Comparison of ENCODE assay signal across 1 cellular context in the genomic region with DNA sequence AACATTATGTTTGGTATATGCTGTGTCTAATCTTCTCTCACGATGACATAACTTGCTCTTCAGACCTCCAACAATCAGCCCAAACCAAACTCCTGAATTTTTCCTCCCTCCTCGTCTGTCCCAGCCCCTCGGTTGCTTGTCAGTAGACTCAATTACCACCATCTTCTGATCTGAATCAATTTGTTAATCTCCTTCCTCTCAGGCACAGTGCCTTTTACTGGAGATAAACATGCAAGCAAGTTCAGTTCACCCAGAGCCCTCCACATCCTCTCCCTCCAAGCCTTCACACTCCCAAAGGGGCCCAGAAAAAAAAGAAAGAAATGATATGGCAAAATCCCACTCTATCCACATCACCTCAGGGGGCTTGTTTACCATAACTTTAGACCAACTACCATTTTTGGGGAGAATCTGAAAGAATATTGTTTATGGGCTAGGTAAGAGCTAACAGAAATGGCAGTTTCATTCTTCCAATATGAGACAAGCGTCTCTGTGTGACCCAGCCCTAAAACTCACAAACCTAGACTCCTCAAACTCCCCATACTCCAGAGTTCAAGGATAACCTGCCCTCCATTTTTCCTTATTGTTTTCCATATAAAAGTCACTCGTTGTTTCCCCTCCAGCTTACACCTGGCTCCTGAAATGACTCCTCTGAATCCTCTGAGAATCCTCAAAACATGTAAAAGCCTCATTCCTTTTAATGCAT.
A peak's percentile ranks its signal among the peaks of the same experiment; 100 is the strongest.
TF ChIP-seq lines count a peak whose summit lies in the region.

No MANE protein-coding gene starts in this region.

TF ChIP-seq in HepG2, 621 proteins besides CTCF, POLR2A, EP300 and RAD21 (continued from another document):
- TF ChIP-seq ZNF574 (CRISPR knock-in tag; IDR thresholded peaks at IDR 0.05) (no peak), HOXA5 (CRISPR knock-in tag; IDR thresholded peaks at IDR 0.05) (no peak), ARNTL (CRISPR knock-in tag; IDR thresholded peaks at IDR 0.05) (no peak), CC2D1A (CRISPR knock-in tag; IDR thresholded peaks at IDR 0.05) (no peak), NKX3-1 (CRISPR knock-in tag; IDR thresholded peaks at IDR 0.05) (no peak), MATR3 (CRISPR knock-in tag; IDR thresholded peaks at IDR 0.05) (no peak), ZNF138 (CRISPR knock-in tag; IDR thresholded peaks at IDR 0.05; ENCODE audit: low read depth) (0 out of 2 replicates have a peak, but pooled peaks have one; percentile 35), E2F2 (CRISPR knock-in tag; IDR thresholded peaks at IDR 0.05; ENCODE audit: borderline replicate concordance) (no peak), KLF11 (CRISPR knock-in tag; IDR thresholded peaks at IDR 0.05) (no peak), ZNF367 (CRISPR knock-in tag; IDR thresholded peaks at IDR 0.05; ENCODE audit: borderline replicate concordance) (no peak), AGO1 (IDR thresholded peaks at IDR 0.05; ENCODE audit: low read depth, low read length, poor library complexity, severe bottlenecking) (no peak), ZNF446 (CRISPR knock-in tag; IDR thresholded peaks at IDR 0.05) (0 out of 2 replicates have a peak, but pooled peaks have one; percentile 16), MTF2 (CRISPR knock-in tag; IDR thresholded peaks at IDR 0.05; ENCODE audit: borderline replicate concordance) (peak; percentile 63; the same call in 1 of the 2 replicates), SP4 (CRISPR knock-in tag; IDR thresholded peaks at IDR 0.05) (no peak), ZNF431 (CRISPR knock-in tag; IDR thresholded peaks at IDR 0.05; ENCODE audit: borderline replicate concordance, low read depth) (0 out of 2 replicates have a peak, but pooled peaks have one; percentile 3), ZBTB1 (CRISPR knock-in tag; IDR thresholded peaks at IDR 0.05; ENCODE audit: borderline replicate concordance) (no peak), HNRNPH1 (optimal IDR thresholded peaks at IDR 0.05; ENCODE audit: low read depth, low read length) (no peak), ZNF101 (CRISPR knock-in tag; IDR thresholded peaks at IDR 0.05; ENCODE audit: borderline replicate concordance, low read depth) (no peak), ZNF282 (IDR thresholded peaks at IDR 0.05; ENCODE audit: partially characterized antibody) (no peak), JUND (CRISPR knock-in tag; IDR thresholded peaks at IDR 0.05) (no peak), ELF4 (CRISPR knock-in tag; IDR thresholded peaks at IDR 0.05; ENCODE audit: borderline replicate concordance) (0 out of 2 replicates have a peak, but pooled peaks have one; percentile 53), ZBTB7B (CRISPR knock-in tag; IDR thresholded peaks at IDR 0.05) (no peak), BATF2 (CRISPR knock-in tag; IDR thresholded peaks at IDR 0.05) (0 out of 2 replicates have a peak, but pooled peaks have one; percentile 2), RORA (CRISPR knock-in tag; IDR thresholded peaks at IDR 0.05) (no peak; the same call in 1 of the 2 replicates), CSRNP1 (CRISPR knock-in tag; IDR thresholded peaks at IDR 0.05) (no peak; the same call in 1 of the 2 replicates), MIXL1 (CRISPR knock-in tag; IDR thresholded peaks at IDR 0.05) (no peak)
- TF ChIP-seq, protein P1, sequence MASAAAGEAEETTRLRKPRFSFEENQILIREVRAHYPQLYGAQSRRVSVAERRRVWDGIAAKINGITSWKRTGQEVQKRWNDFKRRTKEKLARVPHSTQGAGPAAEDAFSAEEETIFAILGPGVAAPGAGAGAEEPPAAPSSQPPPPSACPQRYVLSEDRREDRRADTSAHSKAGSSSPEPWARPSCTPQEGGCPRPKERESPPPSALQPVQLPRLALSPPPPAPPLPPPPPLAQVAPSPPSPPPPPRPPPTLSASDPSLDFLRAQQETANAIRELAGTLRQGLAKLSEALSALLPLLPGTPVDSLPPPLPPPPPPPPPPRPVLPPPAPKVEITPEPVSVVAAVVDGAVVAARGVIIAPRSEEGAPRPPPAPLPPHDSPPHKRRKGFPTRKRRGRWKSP (CRISPR knock-in tag; IDR thresholded peaks at IDR 0.05) = peak; percentile 3; the same call in 1 of the 2 replicates
- TF ChIP-seq, protein P2, sequence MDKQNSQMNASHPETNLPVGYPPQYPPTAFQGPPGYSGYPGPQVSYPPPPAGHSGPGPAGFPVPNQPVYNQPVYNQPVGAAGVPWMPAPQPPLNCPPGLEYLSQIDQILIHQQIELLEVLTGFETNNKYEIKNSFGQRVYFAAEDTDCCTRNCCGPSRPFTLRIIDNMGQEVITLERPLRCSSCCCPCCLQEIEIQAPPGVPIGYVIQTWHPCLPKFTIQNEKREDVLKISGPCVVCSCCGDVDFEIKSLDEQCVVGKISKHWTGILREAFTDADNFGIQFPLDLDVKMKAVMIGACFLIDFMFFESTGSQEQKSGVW (CRISPR knock-in tag; IDR thresholded peaks at IDR 0.05; ENCODE audit: borderline replicate concordance) = 0 out of 2 replicates have a peak, but pooled peaks have one; percentile 38
- TF ChIP-seq, protein P3, sequence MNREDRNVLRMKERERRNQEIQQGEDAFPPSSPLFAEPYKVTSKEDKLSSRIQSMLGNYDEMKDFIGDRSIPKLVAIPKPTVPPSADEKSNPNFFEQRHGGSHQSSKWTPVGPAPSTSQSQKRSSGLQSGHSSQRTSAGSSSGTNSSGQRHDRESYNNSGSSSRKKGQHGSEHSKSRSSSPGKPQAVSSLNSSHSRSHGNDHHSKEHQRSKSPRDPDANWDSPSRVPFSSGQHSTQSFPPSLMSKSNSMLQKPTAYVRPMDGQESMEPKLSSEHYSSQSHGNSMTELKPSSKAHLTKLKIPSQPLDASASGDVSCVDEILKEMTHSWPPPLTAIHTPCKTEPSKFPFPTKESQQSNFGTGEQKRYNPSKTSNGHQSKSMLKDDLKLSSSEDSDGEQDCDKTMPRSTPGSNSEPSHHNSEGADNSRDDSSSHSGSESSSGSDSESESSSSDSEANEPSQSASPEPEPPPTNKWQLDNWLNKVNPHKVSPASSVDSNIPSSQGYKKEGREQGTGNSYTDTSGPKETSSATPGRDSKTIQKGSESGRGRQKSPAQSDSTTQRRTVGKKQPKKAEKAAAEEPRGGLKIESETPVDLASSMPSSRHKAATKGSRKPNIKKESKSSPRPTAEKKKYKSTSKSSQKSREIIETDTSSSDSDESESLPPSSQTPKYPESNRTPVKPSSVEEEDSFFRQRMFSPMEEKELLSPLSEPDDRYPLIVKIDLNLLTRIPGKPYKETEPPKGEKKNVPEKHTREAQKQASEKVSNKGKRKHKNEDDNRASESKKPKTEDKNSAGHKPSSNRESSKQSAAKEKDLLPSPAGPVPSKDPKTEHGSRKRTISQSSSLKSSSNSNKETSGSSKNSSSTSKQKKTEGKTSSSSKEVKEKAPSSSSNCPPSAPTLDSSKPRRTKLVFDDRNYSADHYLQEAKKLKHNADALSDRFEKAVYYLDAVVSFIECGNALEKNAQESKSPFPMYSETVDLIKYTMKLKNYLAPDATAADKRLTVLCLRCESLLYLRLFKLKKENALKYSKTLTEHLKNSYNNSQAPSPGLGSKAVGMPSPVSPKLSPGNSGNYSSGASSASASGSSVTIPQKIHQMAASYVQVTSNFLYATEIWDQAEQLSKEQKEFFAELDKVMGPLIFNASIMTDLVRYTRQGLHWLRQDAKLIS (CRISPR knock-in tag; IDR thresholded peaks at IDR 0.05) = no peak
